Comparison of ENCODE assay signal across 12 cellular contexts in the genomic region with DNA sequence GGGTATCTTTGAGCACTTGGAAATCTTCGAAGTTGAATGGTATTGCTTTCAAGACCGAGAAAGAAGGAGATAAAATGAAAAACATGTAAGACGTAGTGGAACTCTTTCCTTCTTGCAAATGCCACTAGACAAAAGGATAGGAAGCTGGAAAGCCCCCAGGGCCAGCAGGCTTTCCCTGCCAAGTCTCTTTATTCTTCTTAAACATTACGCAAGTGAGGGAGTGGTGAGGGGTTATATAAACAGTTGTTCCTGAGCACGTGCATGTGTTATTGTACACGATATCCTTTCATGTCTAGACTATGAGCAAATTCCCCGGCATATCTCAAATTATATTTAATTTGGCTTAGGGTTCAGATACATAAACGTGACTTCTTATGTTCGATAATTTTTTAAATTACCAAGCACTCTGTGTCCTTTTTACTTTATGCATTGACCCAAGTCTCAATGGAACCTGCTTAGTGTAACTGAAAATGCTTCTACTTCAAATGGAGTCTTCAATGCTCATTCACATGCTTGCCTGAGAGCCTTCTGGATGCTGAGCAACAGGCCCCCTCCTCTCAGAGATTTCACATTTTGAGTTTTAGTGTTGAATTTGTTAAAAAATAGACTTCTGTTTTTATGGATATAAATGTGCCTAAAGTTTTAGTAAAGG. TPM values are rescaled to one million over a fixed set of nuclear protein-coding genes. Genes with fewer than 3 reads are reported as not detected.
DNase-seq lines count a peak whose midpoint lies in the region; ATAC-seq, FAIRE-seq and TF ChIP-seq lines count a peak whose summit lies in the region.
"Had no signal": no experiment of that assay in that cellular context is flagged by ENCODE, and none has a peak within 500 bp of the region (broad histone marks: within the 10 kb centered on the region; RNA-seq: fewer than 3 reads in every experiment).

No MANE protein-coding gene starts in this region.

- H3K23me2 ChIP-seq in H1 (ENCODE audit: low read depth, low read length) = no peaks in the 10 kb centered on the region

- no peak overlapping the region for H2BK20ac ChIP-seq in H1 (ENCODE audit: low read length)

- peak; percentile 79 for ATAC-seq in left lobe of liver
- ATAC-seq in SK-N-SH treated with all-trans-retinoic acid at 6 μM for 48 hours = no peak
- ATAC-seq in GM18907 (IDR thresholded peaks at IDR 0.05; ENCODE audit: unreplicated experiment) = no peak
- ATAC-seq in GM18511 (IDR thresholded peaks at IDR 0.05; ENCODE audit: unreplicated experiment) = no peak

- H3K4me3 ChIP-seq in H1 (ENCODE audit: extremely low read depth in 1 of 4, insufficient read depth in 2 of 4, low read depth in 3 of 4, low read length in 4 of 4) = no peak overlapping the region
- H3K4me3 ChIP-seq in subcutaneous abdominal adipose tissue (ENCODE audit: low read depth in 1 of 5, low read length in 5 of 5) = no peak overlapping the region
- H3K4me3 ChIP-seq: PC-9 had no signal

- H3K79me2 ChIP-seq in H1 (ENCODE audit: control insufficient read depth in 1 of 2, insufficient read depth in 2 of 2, low read length in 2 of 2) = no peaks in the 10 kb centered on the region

- H4K8ac ChIP-seq in H1 (ENCODE audit: extremely low read depth, insufficient read depth, low read length) = no peak overlapping the region

- H2AK5ac ChIP-seq in H1 (ENCODE audit: low read depth, low read length) = no peak overlapping the region

- no peak overlapping the region for H3K4ac ChIP-seq in H1 (replicated peaks; ENCODE audit: insufficient read length, low read depth, low read length)

- POLR2A ChIA-PET in H1 (lab: Charles Lee; ENCODE audit: partially characterized antibody) = interaction anchor here (0.7 kb wide), 1 partner anchor 15 kb away, joined by 3 read pairs; no protein-coding TSS in a partner anchor

- H3K14ac ChIP-seq in H1 (ENCODE audit: insufficient read length) = no peak overlapping the region

- H3K9ac ChIP-seq in H1 (replicated peaks in 1 of 4; ENCODE audit: extremely low read depth in 1 of 4, low read depth in 3 of 4, low read length in 3 of 4) = no peak overlapping the region
- H3K9ac ChIP-seq in subcutaneous abdominal adipose tissue (ENCODE audit: low read length in 5 of 5) = peak overlapping the region in 1 of 5 donors; percentile 42

- WGBS in H1 (ENCODE audit: extremely low coverage in 1 of 2, insufficient coverage in 1 of 2, insufficient read length in 1 of 2, insufficient replicate concordance in 2 of 2, low coverage in 1 of 2, low lambda C conversion rate in 2 of 2, missing lambda C conversion rate in 1 of 2), 2 experiments = 95% methylated on average over 9 of the region's 9 CpGs; no CpG with 5 or more reads in 1 of the 2 experiments

- H3K9me3 ChIP-seq in H1 (ENCODE audit: insufficient read depth in 2 of 2, low read depth in 1 of 2, low read length in 1 of 2) (no peaks in the 10 kb centered on the region), subcutaneous abdominal adipose tissue (ENCODE audit: control insufficient read depth in 5 of 5, low read length in 5 of 5) (no peaks in the 10 kb centered on the region)

- H3K27ac ChIP-seq in H1 (ENCODE audit: low read depth, low read length) (no peak overlapping the region), subcutaneous abdominal adipose tissue (ENCODE audit: low read depth, low read length) (peak overlapping the region; percentile 90)
- H3K27ac ChIP-seq: PC-9 had no signal

- no peak overlapping the region for H3K23ac ChIP-seq in H1 (ENCODE audit: insufficient read length)

- CTCF ChIA-PET in H1 (lab: Charles Lee; ENCODE audit: partially characterized antibody) = no interaction called here

- no peak overlapping the region for H3K4me2 ChIP-seq in H1 (ENCODE audit: insufficient read depth in 1 of 2, low read depth in 2 of 2, low read length in 2 of 2)
- H3K4me2 ChIP-seq: PC-9 had no signal

- no peak overlapping the region for H4K91ac ChIP-seq in H1 (replicated peaks; ENCODE audit: insufficient read length, low read length)

- peak; percentile 67 for DNase-seq in HTR-8/SVneo (ENCODE audit: insufficient read length, low spot score)
- no peak for DNase-seq in H1 (ENCODE audit: low read depth in 1 of 2, low spot score in 2 of 2)
- DNase-seq in left lobe of liver (ENCODE audit: low spot score) = peak; percentile 70
- no peak for DNase-seq in NOMO-1 treated with DMSO at 0.1 percent for 48 hours (lab: John Stamatoyannopoulos, UW; ENCODE audit: unreplicated experiment)
- DNase-seq: activated CD4-positive, alpha-beta T cell treated with anti-CD3 and anti-CD28 coated beads for 4 hours; HCEC 1CT; NCI-H1417 treated with DMSO at 0.1 percent for 48 hours had no signal

- H4K20me1 ChIP-seq in H1 (replicated peaks in 1 of 2; ENCODE audit: control insufficient read depth in 1 of 2, insufficient read depth in 2 of 2, low read length in 2 of 2) = no peaks in the 10 kb centered on the region

- FAIRE-seq in HTR-8/SVneo (lab: Jason Lieb, UNC) = peak; percentile 90
- no peak for FAIRE-seq in H1 (lab: Jason Lieb, UNC)

- no peak for TF ChIP-seq CTCF in H1 (IDR thresholded peaks at IDR 0.05; ENCODE audit: control extremely low read depth in 1 of 3, insufficient read depth in 1 of 3, low read depth in 1 of 3, low read length in 3 of 3)

- H2AFZ ChIP-seq in H1 (ENCODE audit: low read length) = no peak overlapping the region
- H2AFZ ChIP-seq: PC-9 had no signal

- no peak overlapping the region for H2BK12ac ChIP-seq in H1 (ENCODE audit: low read depth, low read length)

- no peak overlapping the region for H4K5ac ChIP-seq in H1 (ENCODE audit: insufficient read length, low read depth, low read length)

- no peak overlapping the region for H2BK120ac ChIP-seq in H1 (replicated peaks; ENCODE audit: low read depth, low read length)

- H2BK5ac ChIP-seq in H1 (ENCODE audit: low read depth, low read length) = no peak overlapping the region

- H3K56ac ChIP-seq in H1 (replicated peaks; ENCODE audit: insufficient read length, low read depth, low read length) = no peak overlapping the region

- no peak overlapping the region for H3K18ac ChIP-seq in H1 (ENCODE audit: extremely low read depth, low read length)

- no peaks in the 10 kb centered on the region for H3K4me1 ChIP-seq in H1 (replicated peaks in 1 of 4; ENCODE audit: control insufficient read depth in 3 of 4, insufficient read depth in 4 of 4, low read length in 3 of 4)
- H3K4me1 ChIP-seq in subcutaneous abdominal adipose tissue (ENCODE audit: control insufficient read depth in 5 of 5, insufficient read depth in 5 of 5, low read length in 5 of 5) = peaks cover 0 to 21% (median 18%) of the 10 kb centered on the region in 5 donors

- TF ChIP-seq RAD21 in H1 (IDR thresholded peaks at IDR 0.05 in 1 of 2, conservative IDR thresholded peaks at IDR 0.05 in 1 of 2; ENCODE audit: low read depth in 2 of 2, low read length in 2 of 2) = no peak

- no peak overlapping the region for H2BK15ac ChIP-seq in H1 (ENCODE audit: low read length)

- TF ChIP-seq EP300 in H1 (IDR thresholded peaks at IDR 0.05; ENCODE audit: borderline replicate concordance in 1 of 2, low read depth in 2 of 2, low read length in 2 of 2) = no peak

- H3K27me3 ChIP-seq in H1 (replicated peaks in 1 of 4; ENCODE audit: control insufficient read depth in 3 of 4, extremely low read depth in 1 of 4, insufficient read depth in 3 of 4, low read length in 3 of 4) = no peaks in the 10 kb centered on the region
- H3K27me3 ChIP-seq in subcutaneous abdominal adipose tissue (ENCODE audit: control insufficient read depth in 5 of 5, insufficient read depth in 4 of 5, low read length in 5 of 5) = no peaks in the 10 kb centered on the region

- H3K79me1 ChIP-seq in H1 (ENCODE audit: low read depth, low read length) = no peaks in the 10 kb centered on the region

- H3K36me3 ChIP-seq in H1 (ENCODE audit: control insufficient read depth in 2 of 4, insufficient read depth in 4 of 4, low read length in 3 of 4) (peaks cover 0 to 3% (median 1%) of the 10 kb centered on the region in 4 experiments; a peak in 2 of 8 replicates), subcutaneous abdominal adipose tissue (ENCODE audit: control insufficient read depth in 5 of 5, insufficient read depth in 5 of 5, low read length in 5 of 5) (peaks cover 49 to 82% (median 72%) of the 10 kb centered on the region in 5 donors)

- TF ChIP-seq POLR2A in H1 (IDR thresholded peaks at IDR 0.05; ENCODE audit: control extremely low read depth in 1 of 2, low read depth in 2 of 2, low read length in 2 of 2) = no peak

TF ChIP-seq in H1, 55 proteins besides CTCF, POLR2A, EP300 and RAD21 (continues in another document):
- TF ChIP-seq, protein P1, sequence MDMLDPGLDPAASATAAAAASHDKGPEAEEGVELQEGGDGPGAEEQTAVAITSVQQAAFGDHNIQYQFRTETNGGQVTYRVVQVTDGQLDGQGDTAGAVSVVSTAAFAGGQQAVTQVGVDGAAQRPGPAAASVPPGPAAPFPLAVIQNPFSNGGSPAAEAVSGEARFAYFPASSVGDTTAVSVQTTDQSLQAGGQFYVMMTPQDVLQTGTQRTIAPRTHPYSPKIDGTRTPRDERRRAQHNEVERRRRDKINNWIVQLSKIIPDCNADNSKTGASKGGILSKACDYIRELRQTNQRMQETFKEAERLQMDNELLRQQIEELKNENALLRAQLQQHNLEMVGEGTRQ (IDR thresholded peaks at IDR 0.05; ENCODE audit: low read length) = no peak
- TF ChIP-seq CREB1 (IDR thresholded peaks at IDR 0.05) = no peak
- peak; percentile 42; the same call in 1 of the 2 replicates for TF ChIP-seq CEBPB (IDR thresholded peaks at IDR 0.05; ENCODE audit: low read depth, low read length)

RNA-seq across cellular contexts. Expression of a gene that starts 59.0 kb away (rescaled TPM):
- 86.2 and 87.0 TPM in 2 replicates for total RNA-seq in H1 (2021; fragmentation: NEBNext Ultra II Directional; extraction: Animal tissue kit (Norgen Biotek cat#: 25700))
- polyA plus RNA-seq in H1 (2011; rRNA removed) = 23.1 and 25.8 TPM in 2 replicates
- 33.3 TPM for polyA plus RNA-seq in H1 (2011; cell fraction: cytosol; rRNA removed)
- polyA plus RNA-seq in H1 (2011; cell fraction: nucleus; rRNA removed) = 17.5 TPM
- 35.9 to 67.6 TPM (median 46.9 TPM) in 4 replicates for polyA plus RNA-seq in H1 (2012, experiment 1 of 2)
- 3.2 TPM for polyA plus RNA-seq in H1 (2012, experiment 2 of 2)
- 30.1 TPM for polyA plus RNA-seq in H1 (2013, experiment 1 of 2)
- polyA plus RNA-seq in H1 (2013, experiment 2 of 2) = 30.8 TPM
- 119 and 158 TPM in 2 replicates for polyA minus RNA-seq in H1 (2011; rRNA and poly(A)+ RNA removed)
- polyA minus RNA-seq in H1 (2011; cell fraction: cytosol; rRNA and poly(A)+ RNA removed) = 49.3 TPM
- 46.8 TPM for polyA minus RNA-seq in H1 (2011; cell fraction: nucleus; rRNA and poly(A)+ RNA removed)
- total RNA-seq in left lobe of liver = 79.5 TPM

Comparison
In these comparisons a context has a peak if more than half of its experiments do, and no peak if none do; other contexts are left out.
1. DNase-seq: peak in HTR-8/SVneo (single experiment) and left lobe of liver (single experiment); none in H1 (0 of 2) and NOMO-1 treated with DMSO at 0.1 percent for 48 hours (single experiment).